ENCODE assay signal across 8 cellular contexts in genomic region chr10:73495884-73496674, GRCh38. TPM values are rescaled to one million over a fixed set of nuclear protein-coding genes. Genes with fewer than 3 reads are reported as not detected.
DNase-seq lines count a peak whose midpoint lies in the region; ATAC-seq and TF ChIP-seq lines count a peak whose summit lies in the region.

PPP3CB (minus strand) TSS chr10:73496024; CDS start chr10:73495889, 135 bp downstream.

- H3K9me3 Mint-ChIP-seq in activated CD4-positive, alpha-beta T cell treated with anti-CD3 and anti-CD28 coated beads for 36 hours (ENCODE audit: low read depth): no peaks in the 10 kb centered on the region

- no peaks in the 10 kb centered on the region for H3K27me3 Mint-ChIP-seq in activated CD4-positive, alpha-beta T cell treated with anti-CD3 and anti-CD28 coated beads for 36 hours

- TF ChIP-seq CTCF in AG09309 (IDR thresholded peaks at IDR 0.05; ENCODE audit: control insufficient read depth, insufficient read depth, low read depth, low read length, missing control alignments): no peak

- CTCF ChIA-PET in activated CD4-positive, alpha-beta T cell treated with anti-CD3 and anti-CD28 coated beads for 36 hours (lab: Charles Lee): no interaction called here

- peaks cover 12% of the 10 kb centered on the region for H3K36me3 Mint-ChIP-seq in activated CD4-positive, alpha-beta T cell treated with anti-CD3 and anti-CD28 coated beads for 36 hours (ENCODE audit: low read depth)

- H3K27ac ChIP-seq in cingulate gyrus (ENCODE audit: low read depth, low read length): peak within 1 kb of the TSS; percentile 92
- H3K27ac ChIP-seq in layer of hippocampus (ENCODE audit: low read depth, low read length): peak within 1 kb of the TSS; percentile 92

- peak; percentile 91 for DNase-seq in AG09309 (ENCODE audit: low read depth)
- DNase-seq in NCI-H510A (lab: John Stamatoyannopoulos, UW): peak; percentile 92
- peak; percentile 96 for DNase-seq in activated CD4-positive, alpha-beta T cell treated with anti-CD3 and anti-CD28 coated beads for 36 hours
- peak; percentile 74 to 86 (median 82) for DNase-seq in stimulated activated CD4-positive, alpha-beta T cell treated with anti-CD3 and anti-CD28 coated beads, Interleukin-1b, Interleukin-23, amount 100 ng/mL, for 24 hours (ENCODE audit: low read depth in 4 of 4, low spot score in 1 of 4)

- peak within 1 kb of the TSS; percentile 91 for H3K4me3 Mint-ChIP-seq in activated CD4-positive, alpha-beta T cell treated with anti-CD3 and anti-CD28 coated beads for 36 hours

- peak within 1 kb of the TSS; percentile 99 for H3K27ac Mint-ChIP-seq in activated CD4-positive, alpha-beta T cell treated with anti-CD3 and anti-CD28 coated beads for 36 hours

- intact Hi-C loops in activated CD4-positive, alpha-beta T cell treated with anti-CD3 and anti-CD28 coated beads for 36 hours (cut with DNase I, micrococcal nuclease): loop anchor here (1.0 to 10.0 kb wide), 18 partner anchors 16 to 804 kb away; partner anchors contain the start of genes ANXA7 (in 2 of the 2), CFAP70 (in 2 of the 2), MRPS16 (in 2 of the 2) and P4HA1 (in 2 of the 2)

- H3K4me1 Mint-ChIP-seq in activated CD4-positive, alpha-beta T cell treated with anti-CD3 and anti-CD28 coated beads for 36 hours: peaks cover 45% of the 10 kb centered on the region

- no peaks in the 10 kb centered on the region for H3K27me3 ChIP-seq in layer of hippocampus (ENCODE audit: control insufficient read depth, insufficient read depth, low read length)

- peak within 1 kb of the TSS; percentile 85 for H3K4me3 ChIP-seq in AG09309 (ENCODE audit: control insufficient read depth, low read depth, low read length)

- POLR2A ChIA-PET in activated CD4-positive, alpha-beta T cell treated with anti-CD3 and anti-CD28 coated beads for 36 hours (lab: Charles Lee): interaction anchor here (0.6 to 1.6 kb wide), 5 partner anchors 20 to 283 kb away, joined by 4 to 7 read pairs (median 4); partner anchors contain the start of gene DNAJC9

- ATAC-seq in GM19043 (IDR thresholded peaks at IDR 0.05; ENCODE audit: low read depth, unreplicated experiment): peak; percentile 45
- peak; percentile 65 for ATAC-seq in HG03432 (IDR thresholded peaks at IDR 0.05; ENCODE audit: unreplicated experiment)
- peak; percentile 81 for ATAC-seq in activated CD4-positive, alpha-beta T cell treated with anti-CD3 and anti-CD28 coated beads for 36 hours

RNA-seq across cellular contexts. Expression of gene PPP3CB, which starts in this region (rescaled TPM):
- total RNA-seq in activated CD4-positive, alpha-beta T cell treated with anti-CD3 and anti-CD28 coated beads for 36 hours: 10 to 100 TPM; 42.3 to 45.3 TPM

Comparison
In these comparisons a context has a peak if more than half of its experiments do, and no peak if none do; other contexts are left out.
1. Peak in every context shown above with its lines: DNase-seq, ATAC-seq, H3K4me3 ChIP-seq and H3K27ac ChIP-seq.